15 cellular contexts compared by ENCODE assay signal in the genomic region with DNA sequence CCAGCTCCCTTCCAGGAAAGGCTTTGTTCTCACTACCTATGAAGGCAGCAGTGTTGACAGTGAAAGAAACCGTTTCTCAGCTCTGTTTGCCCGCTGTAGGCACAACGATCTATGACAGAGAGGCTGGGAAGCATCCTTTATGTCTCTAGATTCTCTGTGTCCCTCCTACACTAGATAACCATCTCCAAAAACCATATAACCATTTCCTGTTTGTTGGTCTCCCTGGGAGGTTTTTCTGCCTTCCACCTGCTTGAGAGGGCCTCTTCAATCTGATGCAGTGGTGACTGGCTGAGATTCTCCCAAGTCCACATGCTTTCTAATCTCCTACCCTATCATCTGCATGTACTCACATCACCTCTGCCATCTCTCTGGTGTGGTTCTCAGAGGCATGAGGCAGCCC. TPM values are rescaled to one million over a fixed set of nuclear protein-coding genes. Genes with fewer than 3 reads are reported as not detected.
A peak's percentile ranks its signal among the peaks of the same experiment; 100 is the strongest.
DNase-seq lines count a peak whose midpoint lies in the region; ATAC-seq, FAIRE-seq and TF ChIP-seq lines count a peak whose summit lies in the region.
"Had no signal": no experiment of that assay in that cellular context is flagged by ENCODE, and none has a peak within 500 bp of the region (broad histone marks: within the 10 kb centered on the region; RNA-seq: fewer than 3 reads in every experiment).

No MANE protein-coding gene starts in this region.

- CTCF ChIA-PET in CD8-positive, alpha-beta memory T cell (lab: Charles Lee) = interaction anchor here (1.1 kb wide), 1 partner anchor 36 kb away, joined by 3 read pairs; no protein-coding TSS in a partner anchor
- CTCF ChIA-PET in activated CD4-positive, alpha-beta memory T cell treated with anti-CD3 and anti-CD28 coated beads, Interleukin-2, amount 10 ng/mL, durations not matched to agents 7 days and 5 days (lab: Charles Lee) = interaction anchor here (1.2 to 1.7 kb wide), 2 partner anchors 19 to 25 kb away, joined by 3 read pairs; no protein-coding TSS in a partner anchor

- H3K79me1 ChIP-seq in mesendoderm (ENCODE audit: low read length) = no peaks in the 10 kb centered on the region

- no peak overlapping the region for H2AK5ac ChIP-seq in mesendoderm (ENCODE audit: low read length)

- no peak for TF ChIP-seq POLR2A in GM12891 (IDR thresholded peaks at IDR 0.05; ENCODE audit: low read depth, low read length)

- peak; percentile 63 for FAIRE-seq in GM12891 (lab: Jason Lieb, UNC)
- FAIRE-seq: endometrium had no signal

- H3K4me1 ChIP-seq in CD8-positive, alpha-beta memory T cell (ENCODE audit: insufficient read depth, low read length) = peaks cover 23% of the 10 kb centered on the region
- no peaks in the 10 kb centered on the region for H3K4me1 ChIP-seq in mesendoderm (ENCODE audit: control insufficient read depth, low read depth, low read length)
- H3K4me1 ChIP-seq: breast epithelium had no signal

- H3K18ac ChIP-seq in mesendoderm (ENCODE audit: low read length) = no peak overlapping the region

- peak overlapping the region; percentile 3 to 90 (median 78) for H3K27ac Mint-ChIP-seq in CD8-positive, alpha-beta memory T cell
- peak overlapping the region; percentile 73 for H3K27ac Mint-ChIP-seq in activated CD4-positive, alpha-beta memory T cell treated with anti-CD3 and anti-CD28 coated beads, Interleukin-2, amount 10 ng/mL, durations not matched to agents 7 days and 5 days
- H3K27ac Mint-ChIP-seq: nephron had no signal

- H3K27me3 Mint-ChIP-seq in CD8-positive, alpha-beta memory T cell = no peaks in the 10 kb centered on the region
- H3K27me3 Mint-ChIP-seq in activated CD4-positive, alpha-beta memory T cell treated with anti-CD3 and anti-CD28 coated beads, Interleukin-2, amount 10 ng/mL, durations not matched to agents 7 days and 5 days = no peaks in the 10 kb centered on the region

- H3K4me3 Mint-ChIP-seq in CD8-positive, alpha-beta memory T cell = peak overlapping the region in 4 of 7 donors; percentile 15 to 33 (median 24)
- H3K4me3 Mint-ChIP-seq in activated CD4-positive, alpha-beta memory T cell treated with anti-CD3 and anti-CD28 coated beads, Interleukin-2, amount 10 ng/mL, durations not matched to agents 7 days and 5 days = peak overlapping the region; percentile 19
- H3K4me3 Mint-ChIP-seq: nephron had no signal

- H3K27me3 ChIP-seq in CD8-positive, alpha-beta memory T cell (ENCODE audit: insufficient read depth, low read length, poor library complexity, severe bottlenecking) = no peaks in the 10 kb centered on the region
- H3K27me3 ChIP-seq in mesendoderm (ENCODE audit: insufficient read depth, low read length, poor library complexity) = no peaks in the 10 kb centered on the region
- H3K27me3 ChIP-seq: breast epithelium, right atrium auricular region had no signal

- peaks cover 10% of the 10 kb centered on the region for H3K36me3 ChIP-seq in CD8-positive, alpha-beta memory T cell (ENCODE audit: insufficient read depth, low read length)
- H3K36me3 ChIP-seq in mesendoderm (ENCODE audit: control insufficient read depth, insufficient read depth, low read length) = peaks cover 4% of the 10 kb centered on the region
- H3K36me3 ChIP-seq: breast epithelium had no signal

- H3K4me2 ChIP-seq in mesendoderm (ENCODE audit: low read length) = no peak overlapping the region

- no peaks in the 10 kb centered on the region for H3K9me3 ChIP-seq in CD8-positive, alpha-beta memory T cell (ENCODE audit: low read length)
- H3K9me3 ChIP-seq: breast epithelium, right atrium auricular region, thoracic aorta had no signal

- H3K23ac ChIP-seq in mesendoderm (ENCODE audit: low read length) = no peak overlapping the region

- no peaks in the 10 kb centered on the region for H3K9me3 Mint-ChIP-seq in CD8-positive, alpha-beta memory T cell
- no peaks in the 10 kb centered on the region for H3K9me3 Mint-ChIP-seq in activated CD4-positive, alpha-beta memory T cell treated with anti-CD3 and anti-CD28 coated beads, Interleukin-2, amount 10 ng/mL, durations not matched to agents 7 days and 5 days

- no peak overlapping the region for H4K5ac ChIP-seq in mesendoderm (ENCODE audit: low read length)

- peaks cover 16 to 25% (median 25%) of the 10 kb centered on the region in 3 donors for H3K4me1 Mint-ChIP-seq in CD8-positive, alpha-beta memory T cell
- peaks cover 49% of the 10 kb centered on the region for H3K4me1 Mint-ChIP-seq in activated CD4-positive, alpha-beta memory T cell treated with anti-CD3 and anti-CD28 coated beads, Interleukin-2, amount 10 ng/mL, durations not matched to agents 7 days and 5 days

- H3K4ac ChIP-seq in mesendoderm (ENCODE audit: low read depth, low read length) = no peak overlapping the region

- peak in 3 of 5 donors; percentile 2 to 34 (median 28) for DNase-seq in CD8-positive, alpha-beta memory T cell
- no peak for DNase-seq in GM12891 (ENCODE audit: insufficient read length, low spot score)
- peak; percentile 51 for DNase-seq in activated CD4-positive, alpha-beta memory T cell treated with anti-CD3 and anti-CD28 coated beads, Interleukin-2, amount 10 ng/mL, durations not matched to agents 7 days and 5 days
- DNase-seq in mesendoderm = peak; percentile 27
- no peak for DNase-seq in NCI-H2081 treated with DMSO at 0.1 percent for 48 hours (lab: John Stamatoyannopoulos, UW)
- no peak for DNase-seq in GM10266 (ENCODE audit: extremely low spot score)
- DNase-seq: left cardiac atrium, NCI-H226 had no signal

- no peak overlapping the region for H4K8ac ChIP-seq in mesendoderm (ENCODE audit: low read depth, low read length)

- H2BK15ac ChIP-seq in mesendoderm (replicated peaks; ENCODE audit: low read depth) = no peak overlapping the region

- no peak overlapping the region for H3K9ac ChIP-seq in mesendoderm (ENCODE audit: low read length)

- TF ChIP-seq CTCF in GM10266 (IDR thresholded peaks at IDR 0.05; ENCODE audit: control insufficient read depth, insufficient read depth, low read depth, missing control alignments) = no peak

- no peak overlapping the region for H3K56ac ChIP-seq in mesendoderm (ENCODE audit: low read length)

- no peak overlapping the region for H2BK5ac ChIP-seq in mesendoderm (ENCODE audit: low read length)

- no peak overlapping the region for H2BK120ac ChIP-seq in mesendoderm (ENCODE audit: low read depth, low read length)

- POLR2A ChIA-PET in CD8-positive, alpha-beta memory T cell (lab: Charles Lee) = no interaction called here
- POLR2A ChIA-PET in activated CD4-positive, alpha-beta memory T cell treated with anti-CD3 and anti-CD28 coated beads, Interleukin-2, amount 10 ng/mL, durations not matched to agents 7 days and 5 days (lab: Charles Lee) = interaction anchor here (0.7 to 1.5 kb wide), 11 partner anchors 10 to 529 kb away, joined by 3 to 10 read pairs (median 4); a partner anchor contains a TSS

- H3K79me2 ChIP-seq in mesendoderm (ENCODE audit: control insufficient read depth, insufficient read depth, low read length) = no peaks in the 10 kb centered on the region

- no peak overlapping the region for H3K27ac ChIP-seq in CD8-positive, alpha-beta memory T cell (ENCODE audit: low read depth, low read length)
- H3K27ac ChIP-seq in mesendoderm (ENCODE audit: low read depth, low read length) = no peak overlapping the region
- H3K27ac ChIP-seq: breast epithelium, right atrium auricular region, thoracic aorta had no signal

- WGBS in mesendoderm (ENCODE audit: extremely low coverage, insufficient coverage, low lambda C conversion rate) = no CpG with 5 or more reads among the region's 3 CpGs

- ATAC-seq in HG03039 (IDR thresholded peaks at IDR 0.05; ENCODE audit: unreplicated experiment) = no peak
- ATAC-seq: left cardiac atrium, Panc1 had no signal

- H3K36me3 Mint-ChIP-seq in CD8-positive, alpha-beta memory T cell = peaks cover 15 to 66% (median 25%) of the 10 kb centered on the region in 3 donors
- H3K36me3 Mint-ChIP-seq in activated CD4-positive, alpha-beta memory T cell treated with anti-CD3 and anti-CD28 coated beads, Interleukin-2, amount 10 ng/mL, durations not matched to agents 7 days and 5 days (ENCODE audit: low read depth) = peaks cover 60% of the 10 kb centered on the region

- H3K4me3 ChIP-seq in CD8-positive, alpha-beta memory T cell (ENCODE audit: low read length) = no peak overlapping the region
- H3K4me3 ChIP-seq in mesendoderm (ENCODE audit: low read length) = no peak overlapping the region
- H3K4me3 ChIP-seq: breast epithelium, right atrium auricular region, thoracic aorta had no signal

TF ChIP-seq in GM12891, 5 proteins besides CTCF, POLR2A, EP300 and RAD21:
- no peak for TF ChIP-seq TAF1 (IDR thresholded peaks at IDR 0.05; ENCODE audit: low read depth, low read length)
- TF ChIP-seq SPI1 (IDR thresholded peaks at IDR 0.05; ENCODE audit: low read depth, low read length) = 0 out of 2 replicates have a peak, but pooled peaks have one; percentile 0
- TF ChIP-seq PAX5 (IDR thresholded peaks at IDR 0.05; ENCODE audit: insufficient read depth, low read length, severe bottlenecking) = no peak

RNA-seq across cellular contexts. Expression of a gene that starts 32.0 kb away (rescaled TPM):
- total RNA-seq in CD8-positive, alpha-beta memory T cell = 1 to 10 TPM; 4.2 to 6.6 TPM
- 0.44 TPM for polyA plus RNA-seq in CD8-positive, alpha-beta memory T cell
- 1.5 TPM for polyA plus RNA-seq in GM12891 (2012; ENCODE audit: low read depth, missing spikeins)
- total RNA-seq in activated CD4-positive, alpha-beta memory T cell treated with anti-CD3 and anti-CD28 coated beads, Interleukin-2, amount 10 ng/mL, durations not matched to agents 7 days and 5 days = 1 to 10 TPM; 1.6 to 2.1 TPM
- 1.2 TPM for polyA plus RNA-seq in mesendoderm (2013, experiment 1 of 2)
- 1.0 TPM for polyA plus RNA-seq in mesendoderm (2013, experiment 2 of 2)

RNA-seq across cellular contexts. Expression of a gene that starts 32.4 kb away (rescaled TPM):
- total RNA-seq in CD8-positive, alpha-beta memory T cell = 10 to 100 TPM; 14.4 TPM
- polyA plus RNA-seq in CD8-positive, alpha-beta memory T cell = 11.2 TPM
- 9.2 TPM for polyA plus RNA-seq in GM12891 (2012; ENCODE audit: low read depth, missing spikeins)
- 10 to 100 TPM; 16.5 TPM for total RNA-seq in activated CD4-positive, alpha-beta memory T cell treated with anti-CD3 and anti-CD28 coated beads, Interleukin-2, amount 10 ng/mL, durations not matched to agents 7 days and 5 days
- 10.0 TPM for polyA plus RNA-seq in mesendoderm (2013, experiment 1 of 2)
- 9.9 TPM for polyA plus RNA-seq in mesendoderm (2013, experiment 2 of 2)

Comparison
In these comparisons a context has a peak if more than half of its experiments do, and no peak if none do; other contexts are left out.
1. DNase-seq: peak in CD8-positive, alpha-beta memory T cell (3 of 5), activated CD4-positive, alpha-beta memory T cell treated with anti-CD3 and anti-CD28 coated beads, Interleukin-2, amount 10 ng/mL, durations not matched to agents 7 days and 5 days (single experiment) and mesendoderm (single experiment); none in GM12891 (single experiment), NCI-H2081 treated with DMSO at 0.1 percent for 48 hours (single experiment) and GM10266 (single experiment).